Comparison of ENCODE assay signal across 9 cellular contexts in genomic region chr13:98476538-98476966, GRCh38.
DNase-seq lines count a peak whose midpoint lies in the region; ATAC-seq and TF ChIP-seq lines count a peak whose summit lies in the region.
"Had no signal": no experiment of that assay in that cellular context is flagged by ENCODE, and none has a peak within 500 bp of the region (broad histone marks: within the 10 kb centered on the region; RNA-seq: fewer than 3 reads in every experiment).

No MANE protein-coding gene starts in this region.

- no peak overlapping the region for H3K4me3 Mint-ChIP-seq in Calu3 (ENCODE audit: low read depth, unreplicated experiment)
- peak overlapping the region; percentile 63 for H3K4me3 Mint-ChIP-seq in activated CD4-positive, alpha-beta T cell treated with anti-CD3 and anti-CD28 coated beads for 36 hours
- H3K4me3 Mint-ChIP-seq in dendritic cell treated with granulocyte-macrophage colony-stimulating factor and Interleukin-4, amounts not matched to agents 40 ng/mL and 50 ng/mL, for 4 days: no peak overlapping the region
- peak overlapping the region; percentile 52 to 86 (median 76) for H3K4me3 Mint-ChIP-seq in naive thymus-derived CD4-positive, alpha-beta T cell

- intact Hi-C loops in Calu3 (cut with micrococcal nuclease; ENCODE audit: unreplicated experiment): no loop called here
- intact Hi-C loops in activated CD4-positive, alpha-beta T cell treated with anti-CD3 and anti-CD28 coated beads for 36 hours (cut with DNase I, micrococcal nuclease): loop anchor here (1.0 to 2.0 kb wide), 6 partner anchors 33 to 188 kb away; no protein-coding TSS in a partner anchor
- intact Hi-C loops in dendritic cell treated with granulocyte-macrophage colony-stimulating factor and Interleukin-4, amounts not matched to agents 40 ng/mL and 50 ng/mL, for 4 days (cut with micrococcal nuclease): no loop called here
- intact Hi-C loops in naive thymus-derived CD4-positive, alpha-beta T cell (cut with micrococcal nuclease): loop anchor here (1.0 to 10.0 kb wide), 14 partner anchors 8 to 502 kb away; partner anchors contain the start of gene STK24 (in 1 of the 2)
- intact Hi-C loops in stomach (cut with DNase I; ENCODE audit: low total_unique reads): no loop called here

- TF ChIP-seq EP300 in stomach (IDR thresholded peaks at IDR 0.05): no peak

- POLR2A ChIA-PET in activated CD4-positive, alpha-beta T cell treated with anti-CD3 and anti-CD28 coated beads for 36 hours (lab: Charles Lee): interaction anchor here (0.5 to 1.2 kb wide), 5 partner anchors 8 to 96 kb away, joined by 3 to 5 read pairs (median 4); no protein-coding TSS in a partner anchor
- POLR2A ChIA-PET in naive thymus-derived CD4-positive, alpha-beta T cell (lab: Charles Lee): interaction anchor here (0.9 to 1.7 kb wide), 6 partner anchors 8 to 101 kb away, joined by 3 to 5 read pairs (median 3); no protein-coding TSS in a partner anchor

- H3K27me3 ChIP-seq in HUES64 (ENCODE audit: insufficient read depth, low read length) (no peaks in the 10 kb centered on the region), stomach (no peaks in the 10 kb centered on the region)
- no peaks in the 10 kb centered on the region for H3K27me3 ChIP-seq in naive thymus-derived CD4-positive, alpha-beta T cell (ENCODE audit: control insufficient read depth in 2 of 2, insufficient read depth in 2 of 2, low read length in 2 of 2)

- ATAC-seq in GM21529 (IDR thresholded peaks at IDR 0.05; ENCODE audit: unreplicated experiment): peak; percentile 93
- peak; percentile 86 for ATAC-seq in activated CD4-positive, alpha-beta T cell treated with anti-CD3 and anti-CD28 coated beads for 36 hours
- peak; percentile 96 for ATAC-seq in naive thymus-derived CD4-positive, alpha-beta T cell

- peaks cover 37% of the 10 kb centered on the region for H3K36me3 ChIP-seq in HUES64 (ENCODE audit: insufficient read depth, low read length)
- H3K36me3 ChIP-seq in naive thymus-derived CD4-positive, alpha-beta T cell (ENCODE audit: control insufficient read depth in 2 of 3, insufficient read depth in 3 of 3, low read length in 3 of 3): peaks cover 0 to 39% (median 6%) of the 10 kb centered on the region in 3 experiments
- peaks cover 12 to 35% (median 32%) of the 10 kb centered on the region in 4 donors for H3K36me3 ChIP-seq in stomach

- H3K4me1 ChIP-seq in HUES64 (ENCODE audit: insufficient read depth, low read length) (peaks cover 55% of the 10 kb centered on the region), stomach (peaks cover 36 to 85% (median 67%) of the 10 kb centered on the region in 4 donors)
- peaks cover 36 to 37% of the 10 kb centered on the region in 2 donors for H3K4me1 ChIP-seq in naive thymus-derived CD4-positive, alpha-beta T cell (ENCODE audit: control insufficient read depth in 2 of 2, insufficient read depth in 2 of 2, low read length in 2 of 2)

- no peak for TF ChIP-seq POLR2A in stomach (IDR thresholded peaks at IDR 0.05)

- H3K9me3 ChIP-seq in HUES64 (ENCODE audit: insufficient read depth, low read depth, low read length): no peaks in the 10 kb centered on the region
- H3K9me3 ChIP-seq in naive thymus-derived CD4-positive, alpha-beta T cell (ENCODE audit: control insufficient read depth in 2 of 3, low read length in 3 of 3): no peaks in the 10 kb centered on the region
- no peaks in the 10 kb centered on the region for H3K9me3 ChIP-seq in stomach

- H3K9me3 Mint-ChIP-seq in Calu3 (ENCODE audit: low read depth, unreplicated experiment): peaks cover 2% of the 10 kb centered on the region
- no peaks in the 10 kb centered on the region for H3K9me3 Mint-ChIP-seq in activated CD4-positive, alpha-beta T cell treated with anti-CD3 and anti-CD28 coated beads for 36 hours (ENCODE audit: low read depth)
- no peaks in the 10 kb centered on the region for H3K9me3 Mint-ChIP-seq in dendritic cell treated with granulocyte-macrophage colony-stimulating factor and Interleukin-4, amounts not matched to agents 40 ng/mL and 50 ng/mL, for 4 days
- H3K9me3 Mint-ChIP-seq in naive thymus-derived CD4-positive, alpha-beta T cell: no peaks in the 10 kb centered on the region

- 43% methylated on average over 13 of the region's 13 CpGs for WGBS in HUES64
- 43 to 55% (median 48%) methylated on average over 13 of the region's 13 CpGs for WGBS in stomach, 5 donors

- H3K4me3 ChIP-seq in HUES64 (ENCODE audit: low read length): peak overlapping the region; percentile 26; the same call in 1 of the 2 replicates
- peak overlapping the region; percentile 48 for H3K4me3 ChIP-seq in naive thymus-derived CD4-positive, alpha-beta T cell (ENCODE audit: low read length)
- peak overlapping the region in 1 of 4 donors; percentile 24 for H3K4me3 ChIP-seq in stomach
- H3K4me3 ChIP-seq: SK-N-MC had no signal

- DNase-seq in Calu3 (peak; percentile 65), stomach (peak; percentile 66), NCI-H446 (lab: John Stamatoyannopoulos, UW) (no peak)
- peak; percentile 94 for DNase-seq in activated CD4-positive, alpha-beta T cell treated with anti-CD3 and anti-CD28 coated beads for 36 hours
- peak; percentile 43 to 86 (median 78) for DNase-seq in naive thymus-derived CD4-positive, alpha-beta T cell

- no peaks in the 10 kb centered on the region for H3K27me3 Mint-ChIP-seq in Calu3 (ENCODE audit: unreplicated experiment)
- no peaks in the 10 kb centered on the region for H3K27me3 Mint-ChIP-seq in activated CD4-positive, alpha-beta T cell treated with anti-CD3 and anti-CD28 coated beads for 36 hours
- H3K27me3 Mint-ChIP-seq in dendritic cell treated with granulocyte-macrophage colony-stimulating factor and Interleukin-4, amounts not matched to agents 40 ng/mL and 50 ng/mL, for 4 days: no peaks in the 10 kb centered on the region
- no peaks in the 10 kb centered on the region for H3K27me3 Mint-ChIP-seq in naive thymus-derived CD4-positive, alpha-beta T cell

- peak overlapping the region; percentile 82 for H3K27ac Mint-ChIP-seq in Calu3 (ENCODE audit: unreplicated experiment)
- H3K27ac Mint-ChIP-seq in activated CD4-positive, alpha-beta T cell treated with anti-CD3 and anti-CD28 coated beads for 36 hours: peak overlapping the region; percentile 93
- H3K27ac Mint-ChIP-seq in dendritic cell treated with granulocyte-macrophage colony-stimulating factor and Interleukin-4, amounts not matched to agents 40 ng/mL and 50 ng/mL, for 4 days: peak overlapping the region; percentile 57
- peak overlapping the region; percentile 82 to 94 (median 86) for H3K27ac Mint-ChIP-seq in naive thymus-derived CD4-positive, alpha-beta T cell

- peak overlapping the region; percentile 25; the same call in 1 of the 2 replicates for H3K9ac ChIP-seq in HUES64 (ENCODE audit: low read depth, low read length)

- peaks cover 15% of the 10 kb centered on the region for H3K36me3 Mint-ChIP-seq in Calu3 (ENCODE audit: insufficient read depth, unreplicated experiment)
- H3K36me3 Mint-ChIP-seq in activated CD4-positive, alpha-beta T cell treated with anti-CD3 and anti-CD28 coated beads for 36 hours (ENCODE audit: low read depth): peaks cover 40% of the 10 kb centered on the region
- peaks cover 51% of the 10 kb centered on the region for H3K36me3 Mint-ChIP-seq in dendritic cell treated with granulocyte-macrophage colony-stimulating factor and Interleukin-4, amounts not matched to agents 40 ng/mL and 50 ng/mL, for 4 days (ENCODE audit: low read depth)
- peaks cover 8 to 45% (median 38%) of the 10 kb centered on the region in 5 donors for H3K36me3 Mint-ChIP-seq in naive thymus-derived CD4-positive, alpha-beta T cell

- H3K27ac ChIP-seq in HUES64 (ENCODE audit: low read depth, low read length) (peak overlapping the region; percentile 82), stomach (peak overlapping the region; percentile 28 to 68 (median 64))
- H3K27ac ChIP-seq in naive thymus-derived CD4-positive, alpha-beta T cell (ENCODE audit: low read depth, low read length): peak overlapping the region; percentile 52
- H3K27ac ChIP-seq: SK-N-MC had no signal

- no TSS peak for BruUV-seq in Calu3 (replicated peaks; lab: Mats Ljungman, UMichigan)

- TF ChIP-seq CTCF in Calu3 (IDR thresholded peaks at IDR 0.05; ENCODE audit: unreplicated experiment): no peak
- no peak for TF ChIP-seq CTCF in stomach (IDR thresholded peaks at IDR 0.05)

- CTCF ChIA-PET in Calu3 (lab: Charles Lee): interaction anchor here (1.1 kb wide), 1 partner anchor 80 kb away, joined by 3 read pairs; no protein-coding TSS in a partner anchor
- CTCF ChIA-PET in activated CD4-positive, alpha-beta T cell treated with anti-CD3 and anti-CD28 coated beads for 36 hours (lab: Charles Lee): interaction anchor here (0.6 to 1.5 kb wide), 7 partner anchors 9 to 197 kb away, joined by 3 to 5 read pairs (median 3); no protein-coding TSS in a partner anchor
- CTCF ChIA-PET in naive thymus-derived CD4-positive, alpha-beta T cell (lab: Charles Lee): interaction anchor here (1.2 kb wide), 1 partner anchor 178 kb away, joined by 4 read pairs; no protein-coding TSS in a partner anchor

- peaks cover 12% of the 10 kb centered on the region for H3K4me1 Mint-ChIP-seq in Calu3 (ENCODE audit: low read depth, unreplicated experiment)
- H3K4me1 Mint-ChIP-seq in activated CD4-positive, alpha-beta T cell treated with anti-CD3 and anti-CD28 coated beads for 36 hours: peaks cover 56% of the 10 kb centered on the region
- H3K4me1 Mint-ChIP-seq in dendritic cell treated with granulocyte-macrophage colony-stimulating factor and Interleukin-4, amounts not matched to agents 40 ng/mL and 50 ng/mL, for 4 days (ENCODE audit: low read depth): peaks cover 56% of the 10 kb centered on the region
- peaks cover 55 to 76% (median 67%) of the 10 kb centered on the region in 7 donors for H3K4me1 Mint-ChIP-seq in naive thymus-derived CD4-positive, alpha-beta T cell

Comparison
In these comparisons a context has a peak if more than half of its experiments do, and no peak if none do; other contexts are left out.
1. DNase-seq: peak in Calu3 (single experiment), activated CD4-positive, alpha-beta T cell treated with anti-CD3 and anti-CD28 coated beads for 36 hours (single experiment), naive thymus-derived CD4-positive, alpha-beta T cell (9 of 9) and stomach (single experiment); none in NCI-H446 (0 of 2).
2. H3K4me3 Mint-ChIP-seq: peak in activated CD4-positive, alpha-beta T cell treated with anti-CD3 and anti-CD28 coated beads for 36 hours (single experiment) and naive thymus-derived CD4-positive, alpha-beta T cell (10 of 10); none in Calu3 (single experiment) and dendritic cell treated with granulocyte-macrophage colony-stimulating factor and Interleukin-4, amounts not matched to agents 40 ng/mL and 50 ng/mL, for 4 days (single experiment).
3. intact Hi-C loops: an anchor here in activated CD4-positive, alpha-beta T cell treated with anti-CD3 and anti-CD28 coated beads for 36 hours (1.0 to 2.0 kb wide) and naive thymus-derived CD4-positive, alpha-beta T cell (1.0 to 10.0 kb wide); none called in Calu3, dendritic cell treated with granulocyte-macrophage colony-stimulating factor and Interleukin-4, amounts not matched to agents 40 ng/mL and 50 ng/mL, for 4 days and stomach.
4. Peak in every context shown above with its lines, with median percentiles within 50 percentile points of each other: H3K27ac Mint-ChIP-seq, ATAC-seq and H3K27ac ChIP-seq.